24 cellular contexts compared by ENCODE assay signal in the genomic region with DNA sequence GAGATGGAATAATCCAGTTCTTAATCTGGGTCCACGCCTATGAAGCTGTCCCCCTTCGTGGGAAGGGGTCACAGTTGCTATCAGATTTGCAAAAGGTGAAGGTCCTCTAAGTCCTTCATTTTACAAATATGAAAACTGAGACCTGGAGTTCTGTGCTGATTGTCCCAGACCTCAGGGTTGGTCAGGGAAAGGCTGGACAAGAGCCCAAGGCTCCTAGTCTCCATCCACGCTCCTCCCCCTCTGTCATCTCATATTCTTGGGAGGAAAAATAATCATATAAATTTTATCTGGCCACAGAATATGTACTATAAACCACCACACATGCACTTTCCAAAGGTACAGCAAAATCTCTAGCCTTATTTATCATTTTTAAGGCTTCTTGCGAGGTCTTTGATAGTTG. TPM values are rescaled to one million over a fixed set of nuclear protein-coding genes. Genes with fewer than 3 reads are reported as not detected.
DNase-seq lines count a peak whose midpoint lies in the region; TF ChIP-seq lines count a peak whose summit lies in the region.
"Had no signal": no experiment of that assay in that cellular context is flagged by ENCODE, and none has a peak within 500 bp of the region (broad histone marks: within the 10 kb centered on the region; RNA-seq: fewer than 3 reads in every experiment).

No MANE protein-coding gene starts in this region.

- H3K23ac ChIP-seq in neuronal stem cell (ENCODE audit: low read depth, low read length, poor library complexity) = no peak overlapping the region

- H3K79me2 ChIP-seq in Karpas-422 (ENCODE audit: low read length) = no peaks in the 10 kb centered on the region

- H3K4ac ChIP-seq in neuronal stem cell (ENCODE audit: low read length) = no peak overlapping the region

- H3K79me1 ChIP-seq in neuronal stem cell (ENCODE audit: low read depth, low read length) = peaks cover 8% of the 10 kb centered on the region

- no peak for DNase-seq in HFFc6
- no peak for DNase-seq in colonic mucosa
- peak; percentile 36 for DNase-seq in myocyte (ENCODE audit: low read depth)
- DNase-seq in thyroid gland = no peak
- no peak for DNase-seq in Karpas-422
- no peak for DNase-seq in effector memory CD4-positive, alpha-beta T cell
- DNase-seq in type B pancreatic cell (ENCODE audit: extremely low spot score, unreplicated experiment) = no peak
- no peak for DNase-seq in neuronal stem cell (ENCODE audit: low spot score)
- DNase-seq: activated CD4-positive, alpha-beta T cell treated with anti-CD3 and anti-CD28 coated beads for 1 hour; activated CD8-positive, alpha-beta T cell treated with anti-CD3 and anti-CD28 coated beads for 36 hours; activated naive CD4-positive, alpha-beta T cell treated with anti-CD3 and anti-CD28 coated beads, Interleukin-2, amount 10 ng/mL, durations not matched to agents 7 days and 5 days; amniotic stem cell; DMS53; IMR-90; mesendoderm; naive B cell; NCI-H146; NCI-H2107; NCI-H345; Peyer's patch; SHP77 treated with DMSO at 0.1 percent for 48 hours had no signal

- no peak for TF ChIP-seq POLR2A in thyroid gland (IDR thresholded peaks at IDR 0.05)

- H3K27me3 Mint-ChIP-seq in HFFc6 (ENCODE audit: insufficient read depth) = peaks cover 3% of the 10 kb centered on the region
- H3K27me3 Mint-ChIP-seq in type B pancreatic cell = no peaks in the 10 kb centered on the region
- H3K27me3 Mint-ChIP-seq: activated CD8-positive, alpha-beta T cell treated with anti-CD3 and anti-CD28 coated beads for 36 hours; activated naive CD4-positive, alpha-beta T cell treated with anti-CD3 and anti-CD28 coated beads, Interleukin-2, amount 10 ng/mL, durations not matched to agents 7 days and 5 days; naive B cell; stimulated activated memory B cell treated with anti-CD40 and anti-IgM and Interleukin-4, amounts not matched to agents 10 μg/mL and 1 μg/mL and 100 μg/mL, for 72 hours had no signal

- H3K4me2 ChIP-seq in Karpas-422 (ENCODE audit: low read depth, low read length, poor library complexity, severe bottlenecking) (no peak overlapping the region), neuronal stem cell (ENCODE audit: insufficient read depth, low read length, poor library complexity, severe bottlenecking) (no peak overlapping the region)
- H3K4me2 ChIP-seq: BLaER1 had no signal

- H3K27ac Mint-ChIP-seq in HFFc6 (peak overlapping the region; percentile 38; the same call in 1 of the 2 replicates), type B pancreatic cell (no peak overlapping the region)
- H3K27ac Mint-ChIP-seq: activated CD8-positive, alpha-beta T cell treated with anti-CD3 and anti-CD28 coated beads for 36 hours; activated naive CD4-positive, alpha-beta T cell treated with anti-CD3 and anti-CD28 coated beads, Interleukin-2, amount 10 ng/mL, durations not matched to agents 7 days and 5 days; stimulated activated memory B cell treated with anti-CD40 and anti-IgM and Interleukin-4, amounts not matched to agents 10 μg/mL and 1 μg/mL and 100 μg/mL, for 72 hours had no signal

- no peaks in the 10 kb centered on the region; the same call in 1 of the 2 replicates for H3K36me3 Mint-ChIP-seq in HFFc6 (ENCODE audit: low read depth)
- no peaks in the 10 kb centered on the region for H3K36me3 Mint-ChIP-seq in type B pancreatic cell
- H3K36me3 Mint-ChIP-seq: activated naive CD4-positive, alpha-beta T cell treated with anti-CD3 and anti-CD28 coated beads, Interleukin-2, amount 10 ng/mL, durations not matched to agents 7 days and 5 days; naive B cell; stimulated activated memory B cell treated with anti-CD40 and anti-IgM and Interleukin-4, amounts not matched to agents 10 μg/mL and 1 μg/mL and 100 μg/mL, for 72 hours had no signal

- no peak overlapping the region for H3K4me3 ChIP-seq in colonic mucosa
- H3K4me3 ChIP-seq in thyroid gland (replicated peaks in 1 of 3) = no peak overlapping the region
- H3K4me3 ChIP-seq in Karpas-422 (ENCODE audit: low read length) = no peak overlapping the region
- H3K4me3 ChIP-seq in effector memory CD4-positive, alpha-beta T cell (ENCODE audit: insufficient read depth, low read depth, low read length, poor library complexity, severe bottlenecking) = no peak overlapping the region
- no peak overlapping the region for H3K4me3 ChIP-seq in neuronal stem cell (ENCODE audit: low read length in 2 of 2)
- H3K4me3 ChIP-seq: BLaER1, Peyer's patch, vagina had no signal

- TF ChIP-seq CTCF in HFFc6 (IDR thresholded peaks at IDR 0.05) (no peak), colonic mucosa (IDR thresholded peaks at IDR 0.05) (no peak), thyroid gland (IDR thresholded peaks at IDR 0.05) (no peak), type B pancreatic cell (conservative IDR thresholded peaks at IDR 0.05) (no peak)

- peaks cover 48% of the 10 kb centered on the region for H4K20me1 ChIP-seq in Karpas-422 (ENCODE audit: insufficient read depth, low read depth, low read length)

- intact Hi-C loops in colonic mucosa (cut with DNase I) (no loop called here), thyroid gland (cut with DNase I) (no loop called here)

- H3K36me3 ChIP-seq in colonic mucosa = no peaks in the 10 kb centered on the region
- no peaks in the 10 kb centered on the region for H3K36me3 ChIP-seq in thyroid gland
- H3K36me3 ChIP-seq in Karpas-422 (ENCODE audit: insufficient read depth, low read length) = no peaks in the 10 kb centered on the region
- H3K36me3 ChIP-seq in effector memory CD4-positive, alpha-beta T cell (ENCODE audit: control insufficient read depth, insufficient read depth, low read length) = no peaks in the 10 kb centered on the region
- H3K36me3 ChIP-seq in neuronal stem cell (replicated peaks in 1 of 2; ENCODE audit: control insufficient read depth in 2 of 2, insufficient read depth in 2 of 2, low read length in 2 of 2) = no peaks in the 10 kb centered on the region
- H3K36me3 ChIP-seq: BLaER1, Peyer's patch, vagina had no signal

- H3K27ac ChIP-seq in colonic mucosa (peak overlapping the region; percentile 92), thyroid gland (peak overlapping the region in 2 of 3 donors; percentile 21 to 40), Karpas-422 (ENCODE audit: low read length) (no peak overlapping the region), neuronal stem cell (replicated peaks; ENCODE audit: low read length) (no peak overlapping the region)
- no peak overlapping the region for H3K27ac ChIP-seq in effector memory CD4-positive, alpha-beta T cell (ENCODE audit: insufficient read depth, low read length, poor library complexity, severe bottlenecking)
- H3K27ac ChIP-seq: BLaER1, vagina had no signal

- no peak overlapping the region for H3K14ac ChIP-seq in neuronal stem cell (ENCODE audit: low read length)

- H4K8ac ChIP-seq in neuronal stem cell (ENCODE audit: low read depth, low read length) = no peak overlapping the region

- H3K4me1 Mint-ChIP-seq in HFFc6 (ENCODE audit: low read depth) (peaks cover 84% of the 10 kb centered on the region), type B pancreatic cell (ENCODE audit: unreplicated experiment) (peaks cover 54% of the 10 kb centered on the region)

- H2AFZ ChIP-seq in Karpas-422 (ENCODE audit: low read length) (no peak overlapping the region), neuronal stem cell (ENCODE audit: low read length) (no peak overlapping the region)

- no peaks in the 10 kb centered on the region for H3K9me2 ChIP-seq in Karpas-422 (replicated peaks; ENCODE audit: insufficient read depth, low read length)

- H3K4me1 ChIP-seq in colonic mucosa (peaks cover 26% of the 10 kb centered on the region), thyroid gland (peaks cover 48 to 72% of the 10 kb centered on the region in 2 donors), Karpas-422 (ENCODE audit: low read length) (peaks cover 10% of the 10 kb centered on the region), neuronal stem cell (ENCODE audit: control insufficient read depth in 2 of 2, insufficient read depth in 1 of 2, low read depth in 1 of 2, low read length in 2 of 2) (peaks cover 15% of the 10 kb centered on the region in 2 donors)
- H3K4me1 ChIP-seq in effector memory CD4-positive, alpha-beta T cell (ENCODE audit: control insufficient read depth, insufficient read depth, low read length, poor library complexity, severe bottlenecking) = peaks cover 20% of the 10 kb centered on the region

- no peak overlapping the region for H2AK5ac ChIP-seq in neuronal stem cell (ENCODE audit: low read depth, low read length)

- no peak overlapping the region for H3K18ac ChIP-seq in neuronal stem cell (ENCODE audit: low read length)

- no peak overlapping the region for H3K9ac ChIP-seq in colonic mucosa (ENCODE audit: low read depth in 2 of 2, low read length in 2 of 2)
- H3K9ac ChIP-seq in Karpas-422 (ENCODE audit: low read length) = no peak overlapping the region
- H3K9ac ChIP-seq in neuronal stem cell (ENCODE audit: low read depth, low read length, poor library complexity) = no peak overlapping the region
- H3K9ac ChIP-seq: BLaER1 had no signal

- H2BK120ac ChIP-seq in neuronal stem cell (ENCODE audit: low read depth, low read length) = no peak overlapping the region

- H2BK12ac ChIP-seq in neuronal stem cell (ENCODE audit: low read length) = no peak overlapping the region

- H3K9me3 Mint-ChIP-seq in HFFc6 (no peaks in the 10 kb centered on the region), type B pancreatic cell (no peaks in the 10 kb centered on the region)
- H3K9me3 Mint-ChIP-seq: activated CD8-positive, alpha-beta T cell treated with anti-CD3 and anti-CD28 coated beads for 36 hours; activated naive CD4-positive, alpha-beta T cell treated with anti-CD3 and anti-CD28 coated beads, Interleukin-2, amount 10 ng/mL, durations not matched to agents 7 days and 5 days; naive B cell; stimulated activated memory B cell treated with anti-CD40 and anti-IgM and Interleukin-4, amounts not matched to agents 10 μg/mL and 1 μg/mL and 100 μg/mL, for 72 hours had no signal

- no peak overlapping the region for H4K91ac ChIP-seq in neuronal stem cell (ENCODE audit: low read depth, low read length, poor library complexity)

- no peak overlapping the region for H3K4me3 Mint-ChIP-seq in HFFc6
- no peak overlapping the region for H3K4me3 Mint-ChIP-seq in type B pancreatic cell
- H3K4me3 Mint-ChIP-seq: activated CD8-positive, alpha-beta T cell treated with anti-CD3 and anti-CD28 coated beads for 36 hours; activated naive CD4-positive, alpha-beta T cell treated with anti-CD3 and anti-CD28 coated beads, Interleukin-2, amount 10 ng/mL, durations not matched to agents 7 days and 5 days; naive B cell; stimulated activated memory B cell treated with anti-CD40 and anti-IgM and Interleukin-4, amounts not matched to agents 10 μg/mL and 1 μg/mL and 100 μg/mL, for 72 hours had no signal

- no peak overlapping the region for H2BK5ac ChIP-seq in neuronal stem cell (ENCODE audit: low read length)

- H3K27me3 ChIP-seq in colonic mucosa (no peaks in the 10 kb centered on the region), thyroid gland (no peaks in the 10 kb centered on the region), Karpas-422 (ENCODE audit: low read length) (no peaks in the 10 kb centered on the region), neuronal stem cell (ENCODE audit: control insufficient read depth in 3 of 3, insufficient read depth in 3 of 3, low read depth in 1 of 3, low read length in 3 of 3) (no peaks in the 10 kb centered on the region)
- no peaks in the 10 kb centered on the region for H3K27me3 ChIP-seq in effector memory CD4-positive, alpha-beta T cell (replicated peaks; ENCODE audit: control insufficient read depth, insufficient read depth, low read length, poor library complexity, severe bottlenecking)
- H3K27me3 ChIP-seq: BLaER1, Peyer's patch, vagina had no signal

- H3K9me3 ChIP-seq in colonic mucosa = no peaks in the 10 kb centered on the region
- no peaks in the 10 kb centered on the region for H3K9me3 ChIP-seq in thyroid gland
- H3K9me3 ChIP-seq in Karpas-422 (ENCODE audit: low read length) = no peaks in the 10 kb centered on the region
- H3K9me3 ChIP-seq in effector memory CD4-positive, alpha-beta T cell (ENCODE audit: control insufficient read depth, low read length) = no peaks in the 10 kb centered on the region
- H3K9me3 ChIP-seq in neuronal stem cell (replicated peaks in 1 of 2; ENCODE audit: control insufficient read depth in 2 of 2, insufficient read depth in 1 of 2, low read depth in 1 of 2, low read length in 2 of 2) = peaks cover 0 to 5% of the 10 kb centered on the region in 2 donors
- H3K9me3 ChIP-seq: BLaER1, Peyer's patch, vagina had no signal

- 92 to 97% methylated on average over 4 of the region's 4 CpGs for WGBS in thyroid gland, 2 donors
- WGBS in neuronal stem cell (ENCODE audit: extremely low coverage in 2 of 2, insufficient read length in 2 of 2, insufficient replicate concordance in 1 of 2), 2 donors = no CpG with 5 or more reads among the region's 4 CpGs

- H2BK15ac ChIP-seq in neuronal stem cell (ENCODE audit: low read length) = no peak overlapping the region

RNA-seq across cellular contexts. Expression of gene PACSIN2, which starts 5.5 kb away (rescaled TPM):
- 10 to 100 TPM; 69.8 to 97.3 (median 76.2) TPM for total RNA-seq in HFFc6 (2021; fragmentation: NEBNext Ultra II Directional; extraction: Animal tissue kit (Norgen Biotek cat#: 25700))
- 100 to 1,000 TPM; 143 to 160 TPM for total RNA-seq in colonic mucosa
- 45.5 and 49.3 TPM in 2 replicates for total RNA-seq in myocyte
- 47.2 TPM for polyA plus RNA-seq in myocyte (2012)
- total RNA-seq in thyroid gland = 10 to 100 TPM; 75.4 to 90.1 (median 87.9) TPM
- total RNA-seq in Karpas-422 (2014; rRNA removed; shearing (Covaris generic); ENCODE audit: low replicate concordance) = 8.3 and 10.9 TPM in 2 replicates
- 53.4 and 89.1 TPM in 2 replicates for total RNA-seq in type B pancreatic cell (ENCODE audit: low replicate concordance)
- polyA plus RNA-seq in neuronal stem cell (2013, experiment 1 of 2) = 34.2 TPM
- 34.2 TPM for polyA plus RNA-seq in neuronal stem cell (2013, experiment 2 of 2)

Comparison
In these comparisons a context has a peak if more than half of its experiments do, and no peak if none do; other contexts are left out.
1. H3K27ac ChIP-seq: peak in colonic mucosa (single experiment) and thyroid gland (2 of 3); none in Karpas-422 (single experiment), effector memory CD4-positive, alpha-beta T cell (single experiment) and neuronal stem cell (single experiment).